8 cellular contexts compared by ENCODE assay signal in genomic region chr17:67475161-67475887, GRCh38.
DNase-seq lines count a peak whose midpoint lies in the region; ATAC-seq and TF ChIP-seq lines count a peak whose summit lies in the region.

No MANE protein-coding gene starts in this region.

- ATAC-seq in HG03354 (IDR thresholded peaks at IDR 0.05; ENCODE audit: poor library complexity, severe bottlenecking, unreplicated experiment) = peak; percentile 74
- ATAC-seq in lower lobe of right lung = peak; percentile 87 to 93
- no peak for ATAC-seq in HG03025 (IDR thresholded peaks at IDR 0.05; ENCODE audit: low FRiP score, unreplicated experiment)

- peaks cover 4% of the 10 kb centered on the region for H3K9me3 Mint-ChIP-seq in activated CD4-positive, alpha-beta memory T cell treated with anti-CD3 and anti-CD28 coated beads for 36 hours

- no peaks in the 10 kb centered on the region for H3K36me3 Mint-ChIP-seq in activated CD4-positive, alpha-beta memory T cell treated with anti-CD3 and anti-CD28 coated beads for 36 hours

- intact Hi-C loops in activated CD4-positive, alpha-beta memory T cell treated with anti-CD3 and anti-CD28 coated beads for 36 hours (cut with micrococcal nuclease) = loop anchor here (1.0 to 5.0 kb wide), 7 partner anchors 22 to 212 kb away; no protein-coding TSS in a partner anchor
- intact Hi-C loops in lower lobe of right lung (cut with DNase I) = loop anchor here (10.0 kb wide), 1 partner anchor 91 kb away; no protein-coding TSS in a partner anchor

- no peaks in the 10 kb centered on the region for H3K9me3 ChIP-seq in lower lobe of right lung

- no peaks in the 10 kb centered on the region for H3K27me3 ChIP-seq in lower lobe of right lung (ENCODE audit: low read depth)

- peak overlapping the region; percentile 71 for H3K4me3 Mint-ChIP-seq in activated CD4-positive, alpha-beta memory T cell treated with anti-CD3 and anti-CD28 coated beads for 36 hours

- TF ChIP-seq CTCF in lower lobe of right lung (IDR thresholded peaks at IDR 0.05) = peak; percentile 92

- DNase-seq in ELR (ENCODE audit: low read depth) (peak; percentile 80), NCI-H748 treated with DMSO at 0.1 percent for 48 hours (lab: John Stamatoyannopoulos, UW) (peak; percentile 52), dermis microvascular lymphatic vessel endothelial cell (ENCODE audit: low read depth in 2 of 2) (peak; percentile 73 to 82), lower lobe of right lung (peak; percentile 87)
- peak; percentile 92 for DNase-seq in activated CD4-positive, alpha-beta memory T cell treated with anti-CD3 and anti-CD28 coated beads for 36 hours
- DNase-seq in stimulated activated CD8-positive, alpha-beta memory T cell treated with anti-CD3 and anti-CD28 coated beads, Interleukin-12 subunit alpha, Interleukin-12 subunit beta, amount 100 ng/mL, for 1 hour (ENCODE audit: low read depth) = peak; percentile 73

- H3K4me3 ChIP-seq in lower lobe of right lung = no peak overlapping the region

- peaks cover 64% of the 10 kb centered on the region for H3K4me1 Mint-ChIP-seq in activated CD4-positive, alpha-beta memory T cell treated with anti-CD3 and anti-CD28 coated beads for 36 hours (ENCODE audit: low read depth)

- H3K27ac Mint-ChIP-seq in activated CD4-positive, alpha-beta memory T cell treated with anti-CD3 and anti-CD28 coated beads for 36 hours = peak overlapping the region; percentile 92

- H3K4me1 ChIP-seq in lower lobe of right lung = peaks cover 46% of the 10 kb centered on the region

- CTCF ChIA-PET in activated CD4-positive, alpha-beta memory T cell treated with anti-CD3 and anti-CD28 coated beads for 36 hours (lab: Charles Lee) = interaction anchor here (0.6 to 7.9 kb wide), 38 partner anchors 8 to 561 kb away, joined by 3 to 284 read pairs (median 5); partner anchors contain the start of genes PITPNC1 and PSMD12

- H3K27me3 Mint-ChIP-seq in activated CD4-positive, alpha-beta memory T cell treated with anti-CD3 and anti-CD28 coated beads for 36 hours = no peaks in the 10 kb centered on the region

- H3K27ac ChIP-seq in lower lobe of right lung = peak overlapping the region; percentile 66

- POLR2A ChIA-PET in activated CD4-positive, alpha-beta memory T cell treated with anti-CD3 and anti-CD28 coated beads for 36 hours (lab: Charles Lee) = interaction anchor here (0.9 to 3.5 kb wide), 12 partner anchors 23 to 132 kb away, joined by 3 to 22 read pairs (median 4); partner anchors contain the start of gene PITPNC1

- no peaks in the 10 kb centered on the region for H3K36me3 ChIP-seq in lower lobe of right lung
